In the genomic region with DNA sequence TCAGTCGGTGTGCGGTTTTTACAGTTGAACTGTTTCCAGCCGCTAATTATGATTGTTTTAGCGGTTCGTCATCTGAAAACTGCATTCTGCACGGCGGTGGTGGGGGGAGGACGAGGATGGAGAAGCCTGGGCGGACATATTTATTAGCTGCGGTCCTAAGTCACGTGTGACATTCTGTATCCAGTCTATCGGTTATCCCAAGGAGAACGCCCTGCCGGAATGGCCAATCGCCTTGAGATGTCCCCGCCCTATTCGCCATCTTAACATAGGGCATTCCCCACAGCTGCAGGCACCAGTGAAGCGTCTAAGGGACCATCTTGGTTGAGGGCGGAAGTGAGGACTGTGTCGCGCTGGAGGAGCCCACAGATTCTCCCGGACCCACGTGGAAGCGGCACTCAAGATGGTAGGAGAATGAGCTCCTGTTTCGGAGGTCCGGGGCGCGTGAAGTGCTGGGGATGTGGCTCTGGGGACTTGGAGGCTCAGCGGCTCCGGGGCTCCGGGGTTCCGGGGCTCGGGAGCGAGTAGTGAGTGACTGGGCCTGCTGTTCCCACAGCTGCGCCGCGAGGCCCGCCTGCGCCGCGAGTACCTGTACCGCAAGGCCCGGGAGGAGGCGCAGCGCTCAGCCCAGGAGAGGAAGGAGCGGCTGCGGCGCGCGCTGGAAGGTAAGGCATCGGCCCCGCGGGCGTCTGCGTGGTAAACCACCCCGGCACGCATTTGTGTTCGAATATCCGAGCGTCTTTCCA, we compare ENCODE assay signal across 1 cellular context.
A peak's percentile ranks its signal among the peaks of the same experiment; 100 is the strongest.
TF ChIP-seq lines count a peak whose summit lies in the region.

A gene with protein sequence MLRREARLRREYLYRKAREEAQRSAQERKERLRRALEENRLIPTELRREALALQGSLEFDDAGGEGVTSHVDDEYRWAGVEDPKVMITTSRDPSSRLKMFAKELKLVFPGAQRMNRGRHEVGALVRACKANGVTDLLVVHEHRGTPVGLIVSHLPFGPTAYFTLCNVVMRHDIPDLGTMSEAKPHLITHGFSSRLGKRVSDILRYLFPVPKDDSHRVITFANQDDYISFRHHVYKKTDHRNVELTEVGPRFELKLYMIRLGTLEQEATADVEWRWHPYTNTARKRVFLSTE (plus strand): TSS at position 365 of the 743 bp plus-strand sequence. CDS start 36 bp downstream, at position 401.

TF ChIP-seq in HepG2, 621 proteins besides CTCF, POLR2A, EP300 and RAD21 (continued from another document and continues in another):
- peak; percentile 86; the same call in 1 of the 2 replicates for TF ChIP-seq MIER3 (CRISPR knock-in tag; IDR thresholded peaks at IDR 0.05; ENCODE audit: borderline replicate concordance)
- peak; percentile 84 for TF ChIP-seq CREM (IDR thresholded peaks at IDR 0.05)
- TF ChIP-seq CREM (CRISPR knock-in tag; IDR thresholded peaks at IDR 0.05) = no peak
- 0 out of 2 replicates have a peak, but pooled peaks have one; percentile 70 for TF ChIP-seq GZF1 (CRISPR knock-in tag; IDR thresholded peaks at IDR 0.05)
- TF ChIP-seq ZBTB3 (CRISPR knock-in tag; IDR thresholded peaks at IDR 0.05; ENCODE audit: borderline replicate concordance, low read depth) = peak; percentile 22; the same call in 1 of the 2 replicates
- TF ChIP-seq ZNF3 (CRISPR knock-in tag; IDR thresholded peaks at IDR 0.05) = 0 out of 2 replicates have a peak, but pooled peaks have one; percentile 52
- TF ChIP-seq ZNF839 (CRISPR knock-in tag; IDR thresholded peaks at IDR 0.05; ENCODE audit: borderline replicate concordance) = 0 out of 2 replicates have a peak, but pooled peaks have one; percentile 45
- TF ChIP-seq ATF1 (CRISPR knock-in tag; IDR thresholded peaks at IDR 0.05) = peak; percentile 43
- TF ChIP-seq MAF1 (CRISPR knock-in tag; IDR thresholded peaks at IDR 0.05; ENCODE audit: borderline replicate concordance) = peak; percentile 82; the same call in 1 of the 2 replicates
- TF ChIP-seq ARHGAP35 (CRISPR knock-in tag; IDR thresholded peaks at IDR 0.05; ENCODE audit: borderline replicate concordance) = peak; percentile 82; the same call in 1 of the 2 replicates
- no peak for TF ChIP-seq MIXL1 (CRISPR knock-in tag; IDR thresholded peaks at IDR 0.05)
- TF ChIP-seq STAT6 (CRISPR knock-in tag; IDR thresholded peaks at IDR 0.05; ENCODE audit: borderline replicate concordance) = peak; percentile 69; the same call in 1 of the 2 replicates
- TF ChIP-seq XRCC5 (optimal IDR thresholded peaks at IDR 0.05; ENCODE audit: low read length) = peak; percentile 72
- 0 out of 2 replicates have a peak, but pooled peaks have one; percentile 78 for TF ChIP-seq ZSCAN20 (CRISPR knock-in tag; IDR thresholded peaks at IDR 0.05; ENCODE audit: borderline replicate concordance)
- peak; percentile 91 for TF ChIP-seq SRY (CRISPR knock-in tag; IDR thresholded peaks at IDR 0.05)
- TF ChIP-seq ZNF468 (CRISPR knock-in tag; IDR thresholded peaks at IDR 0.05) = no peak
- TF ChIP-seq ZSCAN9 (CRISPR knock-in tag; IDR thresholded peaks at IDR 0.05; ENCODE audit: borderline replicate concordance) = peak; percentile 59; the same call in 1 of the 2 replicates
- TF ChIP-seq FOXK2 (IDR thresholded peaks at IDR 0.05) = peak; percentile 48; the same call in 1 of the 2 replicates
- TF ChIP-seq ZNF296 (CRISPR knock-in tag; conservative IDR thresholded peaks at IDR 0.05) = no peak
- TF ChIP-seq ZNF878 (CRISPR knock-in tag; IDR thresholded peaks at IDR 0.05) = peak; percentile 62
- TF ChIP-seq SKIL (CRISPR knock-in tag; IDR thresholded peaks at IDR 0.05; ENCODE audit: borderline replicate concordance) = no peak
- TF ChIP-seq, protein P1, sequence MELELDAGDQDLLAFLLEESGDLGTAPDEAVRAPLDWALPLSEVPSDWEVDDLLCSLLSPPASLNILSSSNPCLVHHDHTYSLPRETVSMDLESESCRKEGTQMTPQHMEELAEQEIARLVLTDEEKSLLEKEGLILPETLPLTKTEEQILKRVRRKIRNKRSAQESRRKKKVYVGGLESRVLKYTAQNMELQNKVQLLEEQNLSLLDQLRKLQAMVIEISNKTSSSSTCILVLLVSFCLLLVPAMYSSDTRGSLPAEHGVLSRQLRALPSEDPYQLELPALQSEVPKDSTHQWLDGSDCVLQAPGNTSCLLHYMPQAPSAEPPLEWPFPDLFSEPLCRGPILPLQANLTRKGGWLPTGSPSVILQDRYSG (CRISPR knock-in tag; IDR thresholded peaks at IDR 0.05) = no peak
- TF ChIP-seq, protein P2, sequence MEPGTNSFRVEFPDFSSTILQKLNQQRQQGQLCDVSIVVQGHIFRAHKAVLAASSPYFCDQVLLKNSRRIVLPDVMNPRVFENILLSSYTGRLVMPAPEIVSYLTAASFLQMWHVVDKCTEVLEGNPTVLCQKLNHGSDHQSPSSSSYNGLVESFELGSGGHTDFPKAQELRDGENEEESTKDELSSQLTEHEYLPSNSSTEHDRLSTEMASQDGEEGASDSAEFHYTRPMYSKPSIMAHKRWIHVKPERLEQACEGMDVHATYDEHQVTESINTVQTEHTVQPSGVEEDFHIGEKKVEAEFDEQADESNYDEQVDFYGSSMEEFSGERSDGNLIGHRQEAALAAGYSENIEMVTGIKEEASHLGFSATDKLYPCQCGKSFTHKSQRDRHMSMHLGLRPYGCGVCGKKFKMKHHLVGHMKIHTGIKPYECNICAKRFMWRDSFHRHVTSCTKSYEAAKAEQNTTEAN (CRISPR knock-in tag; conservative IDR thresholded peaks at IDR 0.05) = no peak
- 0 out of 2 replicates have a peak, but pooled peaks have one; percentile 4 for TF ChIP-seq JUN (CRISPR knock-in tag; IDR thresholded peaks at IDR 0.05)
- TF ChIP-seq SCMH1 (CRISPR knock-in tag; IDR thresholded peaks at IDR 0.05; ENCODE audit: borderline replicate concordance) = no peak
- peak; percentile 93 for TF ChIP-seq ZNF605 (CRISPR knock-in tag; IDR thresholded peaks at IDR 0.05)
- TF ChIP-seq ZFX (CRISPR knock-in tag; IDR thresholded peaks at IDR 0.05; ENCODE audit: low read depth) = peak; percentile 98
- TF ChIP-seq GLMP (CRISPR knock-in tag; IDR thresholded peaks at IDR 0.05; ENCODE audit: borderline replicate concordance) = no peak
- peak; percentile 39; the same call in 1 of the 2 replicates for TF ChIP-seq MAZ (IDR thresholded peaks at IDR 0.05; ENCODE audit: borderline replicate concordance, low read depth, low read length)
- TF ChIP-seq MAZ (CRISPR knock-in tag; IDR thresholded peaks at IDR 0.05; ENCODE audit: low read depth) = peak; percentile 52
- TF ChIP-seq ZNF280D (CRISPR knock-in tag; IDR thresholded peaks at IDR 0.05) = peak; percentile 74; the same call in 1 of the 2 replicates
- no peak for TF ChIP-seq FOSL1 (CRISPR knock-in tag; IDR thresholded peaks at IDR 0.05; ENCODE audit: borderline replicate concordance)
- TF ChIP-seq ZSCAN22 (CRISPR knock-in tag; IDR thresholded peaks at IDR 0.05) = no peak
- no peak for TF ChIP-seq BCL6 (CRISPR knock-in tag; IDR thresholded peaks at IDR 0.05)
- peak; percentile 32; the same call in 1 of the 2 replicates for TF ChIP-seq MEIS2 (CRISPR knock-in tag; IDR thresholded peaks at IDR 0.05)
- 0 out of 2 replicates have a peak, but pooled peaks have one; percentile 25 for TF ChIP-seq ZNF737 (CRISPR knock-in tag; IDR thresholded peaks at IDR 0.05; ENCODE audit: borderline replicate concordance)
- no peak for TF ChIP-seq NR2F1 (CRISPR knock-in tag; IDR thresholded peaks at IDR 0.05)
- no peak; the same call in 1 of the 2 replicates for TF ChIP-seq DNMT3B (CRISPR knock-in tag; conservative IDR thresholded peaks at IDR 0.05)
- peak; percentile 95 for TF ChIP-seq ZNF552 (CRISPR knock-in tag; IDR thresholded peaks at IDR 0.05; ENCODE audit: borderline replicate concordance)
- TF ChIP-seq, protein P3, sequence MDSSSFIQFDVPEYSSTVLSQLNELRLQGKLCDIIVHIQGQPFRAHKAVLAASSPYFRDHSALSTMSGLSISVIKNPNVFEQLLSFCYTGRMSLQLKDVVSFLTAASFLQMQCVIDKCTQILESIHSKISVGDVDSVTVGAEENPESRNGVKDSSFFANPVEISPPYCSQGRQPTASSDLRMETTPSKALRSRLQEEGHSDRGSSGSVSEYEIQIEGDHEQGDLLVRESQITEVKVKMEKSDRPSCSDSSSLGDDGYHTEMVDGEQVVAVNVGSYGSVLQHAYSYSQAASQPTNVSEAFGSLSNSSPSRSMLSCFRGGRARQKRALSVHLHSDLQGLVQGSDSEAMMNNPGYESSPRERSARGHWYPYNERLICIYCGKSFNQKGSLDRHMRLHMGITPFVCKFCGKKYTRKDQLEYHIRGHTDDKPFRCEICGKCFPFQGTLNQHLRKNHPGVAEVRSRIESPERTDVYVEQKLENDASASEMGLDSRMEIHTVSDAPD (CRISPR knock-in tag; IDR thresholded peaks at IDR 0.05) = no peak; the same call in 1 of the 2 replicates
